ENCODE assay signal across 32 cellular contexts in the genomic region with DNA sequence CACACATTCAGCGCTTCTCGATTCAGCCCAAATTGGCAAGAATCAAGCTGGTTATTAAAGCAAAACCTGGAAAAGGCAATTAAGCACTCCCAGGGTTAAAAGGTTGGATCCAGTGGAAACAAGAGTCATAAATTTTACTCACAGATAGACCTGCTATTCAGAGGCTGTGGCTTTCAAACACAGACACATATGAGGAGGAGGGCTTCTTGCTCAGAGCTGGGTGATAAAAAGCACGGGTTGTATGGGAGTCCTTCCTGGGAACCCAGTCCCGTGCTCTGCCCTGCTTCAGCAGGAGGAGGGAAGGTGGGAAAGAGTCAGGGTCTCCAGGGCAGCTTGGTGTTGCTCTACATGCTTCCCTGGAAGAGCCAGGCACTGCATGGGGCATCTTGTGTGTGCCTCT.
"Had no signal": no experiment of that assay in that cellular context is flagged by ENCODE, and none has a peak within 500 bp of the region (broad histone marks: within the 10 kb centered on the region; RNA-seq: fewer than 3 reads in every experiment).

No MANE protein-coding gene starts in this region.

- H3K9me2 ChIP-seq: SK-N-SH had no signal

- DNase-seq: activated CD4-positive, alpha-beta T cell treated with anti-CD3 and anti-CD28 coated beads, Interleukin-2, amount 10 ng/mL, durations not matched to agents 24 days and 14 days; activated CD4-positive, alpha-beta T cell treated with anti-CD3 and anti-CD28 coated beads, Interleukin-2, amount 50 U/mL, for 4 hours; activated CD8-positive, alpha-beta T cell treated with anti-CD3 and anti-CD28 coated beads for 36 hours; activated effector memory CD4-positive, alpha-beta T cell treated with anti-CD3 and anti-CD28 coated beads, Interleukin-2, amount 50 U/mL, for 16 hours; activated naive CD4-positive, alpha-beta T cell treated with Interleukin-2 at 50 U/mL for 16 hours; activated T-cell treated with anti-CD3 and anti-CD28 coated beads, Interleukin-2, amount 50 U/mL, for 1 hour; activated T-cell treated with anti-CD3 and anti-CD28 coated beads, Interleukin-2, amount 50 U/mL, for 72 hours; adrenal gland; body of pancreas; caudate nucleus; cerebellar nuclear complex; KBM-7; NCI-H1105; NCI-H1417 treated with DMSO at 0.1 percent for 48 hours; NCI-H187 treated with DMSO at 0.1 percent for 48 hours; NCI-H2081; NCI-H2171 treated with DMSO at 0.1 percent for 48 hours; NCI-H2227 treated with DMSO at 0.1 percent for 48 hours; NCI-H446; NCI-H510A treated with DMSO at 0.1 percent for 48 hours; NCI-H526 treated with DMSO at 0.1 percent for 48 hours; NK-92 treated with Interleukin-12 subunit alpha and Interleukin-12 subunit beta, amount 100 ng/mL, for 24 hours; PC-3; Peyer's patch; RPMI8226; SHP77 treated with DMSO at 0.1 percent for 48 hours; SK-N-SH had no signal

- H3K4me2 ChIP-seq: SK-N-SH had no signal

- H3K4me1 ChIP-seq: adrenal gland, body of pancreas, Peyer's patch had no signal

- H3K27me3 ChIP-seq: body of pancreas, Peyer's patch, SJSA1 had no signal

- FAIRE-seq: astrocyte, bronchial epithelial cell, TTC549 had no signal

- H3K36me3 ChIP-seq: adrenal gland, Peyer's patch, SJSA1 had no signal

- H3K4me3 ChIP-seq: adrenal gland, body of pancreas, Peyer's patch, SJSA1 had no signal

- H3K9me3 ChIP-seq: adrenal gland, body of pancreas, Peyer's patch, SJSA1, SK-N-SH had no signal

- ATAC-seq: activated CD8-positive, alpha-beta T cell treated with anti-CD3 and anti-CD28 coated beads for 36 hours; activated T-cell treated with anti-CD3 and anti-CD28 coated beads, Interleukin-2, amount 50 U/mL, for 72 hours; activated T-helper 17 cell treated with anti-CD3 and anti-CD28 coated beads, Interleukin-2, amount 50 U/mL, for 72 hours; body of pancreas; PC-3 had no signal

- H3K27ac ChIP-seq: adrenal gland, body of pancreas, Peyer's patch, SJSA1 had no signal
